Comparison of ENCODE assay signal across 22 cellular contexts in genomic region chr5:154732212-154732611, GRCh38.
"Had no signal": no experiment of that assay in that cellular context is flagged by ENCODE, and none has a peak within 500 bp of the region (broad histone marks: within the 10 kb centered on the region; RNA-seq: fewer than 3 reads in every experiment).

No MANE protein-coding gene starts in this region.

- H3K36me3 ChIP-seq: breast epithelium, esophagus muscularis mucosa, right lobe of liver, thoracic aorta had no signal

- H3K27me3 ChIP-seq: breast epithelium, esophagus muscularis mucosa, right lobe of liver had no signal

- ATAC-seq: activated CD4-positive, alpha-beta T cell treated with anti-CD3 and anti-CD28 coated beads for 36 hours; activated naive CD4-positive, alpha-beta T cell treated with anti-CD3 and anti-CD28 coated beads, Interleukin-2, amount 50 U/mL, for 72 hours; activated T-cell treated with anti-CD3 and anti-CD28 coated beads, Interleukin-2, amount 50 U/mL, for 72 hours; left cardiac atrium; left ventricle myocardium superior; mucosa of descending colon; natural killer cell treated with Interleukin-12 subunit alpha and Interleukin-12 subunit beta and Interleukin-15 and Interleukin-18, amount 100 ng/mL, for 72 hours; stimulated activated naive CD8-positive, alpha-beta T cell treated with anti-CD3 and anti-CD28 coated beads, Interleukin-15, Interleukin-2, amounts not matched to agents 100 U/mL and 50 U/mL, for 24 hours had no signal

- H3K4me3 ChIP-seq: breast epithelium, esophagus muscularis mucosa, mucosa of descending colon, right lobe of liver, thoracic aorta had no signal

- H3K4me1 ChIP-seq: breast epithelium, esophagus muscularis mucosa had no signal

- H3K9me3 ChIP-seq: breast epithelium, esophagus muscularis mucosa, mucosa of descending colon, right lobe of liver, thoracic aorta had no signal

- DNase-seq: activated CD4-positive, alpha-beta T cell treated with anti-CD3 and anti-CD28 coated beads for 36 hours; activated CD4-positive, alpha-beta T cell treated with anti-CD3 and anti-CD28 coated beads, Interleukin-2, amount 50 U/mL, for 4 hours; activated CD4-positive, CD25-positive, alpha-beta regulatory T cell; activated naive CD4-positive, alpha-beta T cell; activated T-cell treated with anti-CD3 and anti-CD28 coated beads for 4 hours; activated T-cell treated with anti-CD3 and anti-CD28 coated beads, Interleukin-2, amount 50 U/mL, for 72 hours; endodermal cell; left cardiac atrium; left ventricle myocardium superior; mucosa of descending colon; right lobe of liver; stimulated activated CD4-positive, alpha-beta T cell treated with anti-CD3 and anti-CD28 coated beads, Interleukin-2, amount 100 ng/mL, for 48 hours; stimulated activated naive CD8-positive, alpha-beta T cell treated with anti-CD3 and anti-CD28 coated beads, Interleukin-15, Interleukin-2, amounts not matched to agents 100 U/mL and 50 U/mL, for 24 hours; trophoblast cell had no signal

- FAIRE-seq: frontal cortex, islet of Langerhans, urothelium cell line had no signal

- H3K27ac ChIP-seq: breast epithelium, esophagus muscularis mucosa, right lobe of liver, thoracic aorta had no signal
